ENCODE assay signal across 15 cellular contexts in the genomic region with DNA sequence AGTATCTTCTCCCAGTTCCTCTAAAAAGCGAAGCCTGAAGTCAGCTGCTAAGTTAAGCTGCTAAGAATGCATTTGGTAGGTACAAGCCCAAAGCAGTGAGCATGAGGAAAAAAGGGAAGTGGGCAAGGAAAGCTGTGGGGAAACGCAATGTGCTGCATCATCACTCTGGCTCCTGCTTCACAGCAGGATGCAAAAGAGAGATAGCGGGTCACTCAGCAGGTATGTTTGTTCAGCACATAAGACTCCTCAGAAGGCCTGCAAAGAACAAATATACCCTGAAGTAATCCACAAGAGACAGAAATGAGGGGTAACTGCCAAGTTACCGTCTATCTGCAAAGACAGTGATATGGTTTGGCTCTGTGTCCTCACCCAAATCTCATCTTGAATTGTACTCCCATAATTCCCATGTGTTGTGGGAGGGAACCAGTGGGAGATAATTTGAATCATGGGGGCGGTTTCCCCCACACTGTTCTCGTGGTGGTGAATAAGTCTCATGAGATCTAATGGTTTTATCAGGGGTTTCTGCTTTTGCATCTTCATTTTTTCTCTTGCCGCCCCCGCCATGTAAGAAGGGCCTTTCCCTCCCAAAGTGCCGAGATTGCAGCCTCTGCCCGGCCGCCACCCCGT.
DNase-seq lines count a peak whose midpoint lies in the region; ATAC-seq and TF ChIP-seq lines count a peak whose summit lies in the region.
"Had no signal": no experiment of that assay in that cellular context is flagged by ENCODE, and none has a peak within 500 bp of the region (broad histone marks: within the 10 kb centered on the region; RNA-seq: fewer than 3 reads in every experiment).

No MANE protein-coding gene starts in this region.

- peaks cover 0 to 7% of the 10 kb centered on the region in 2 donors for H3K27me3 Mint-ChIP-seq in CD8-positive, alpha-beta memory T cell
- no peaks in the 10 kb centered on the region for H3K27me3 Mint-ChIP-seq in WTC11 (ENCODE audit: low read depth)
- H3K27me3 Mint-ChIP-seq in HFFc6 (ENCODE audit: insufficient read depth), result peaks cover 5% of the 10 kb centered on the region; the same call in 1 of the 2 replicates
- no peaks in the 10 kb centered on the region for H3K27me3 Mint-ChIP-seq in stimulated activated memory B cell treated with anti-CD40 and anti-IgM and Interleukin-4, amounts not matched to agents 10 μg/mL and 1 μg/mL and 100 μg/mL, for 72 hours
- H3K27me3 Mint-ChIP-seq: stimulated activated naive CD8-positive, alpha-beta T cell treated with anti-CD3 and anti-CD28 coated beads, Interleukin-15, Interleukin-2, amounts not matched to agents 100 ng/mL and 50 ng/mL, for 24 hours had no signal

- intact Hi-C loops in left lung (cut with DNase I), result no loop called here

- peak overlapping the region; percentile 40 for H3K27ac ChIP-seq in CD8-positive, alpha-beta memory T cell (ENCODE audit: low read depth, low read length)
- H3K27ac ChIP-seq in left lung, result no peak overlapping the region
- H3K27ac ChIP-seq: colonic mucosa had no signal

- no peaks in the 10 kb centered on the region for H3K9me3 ChIP-seq in CD8-positive, alpha-beta memory T cell (ENCODE audit: low read length)
- H3K9me3 ChIP-seq in left lung, result no peaks in the 10 kb centered on the region
- H3K9me3 ChIP-seq: colonic mucosa had no signal

- no peaks in the 10 kb centered on the region for H3K4me1 Mint-ChIP-seq in CD8-positive, alpha-beta memory T cell
- H3K4me1 Mint-ChIP-seq in WTC11 (peaks cover 6% of the 10 kb centered on the region), HFFc6 (ENCODE audit: low read depth) (peaks cover 17% of the 10 kb centered on the region)
- H3K4me1 Mint-ChIP-seq in stimulated activated memory B cell treated with anti-CD40 and anti-IgM and Interleukin-4, amounts not matched to agents 10 μg/mL and 1 μg/mL and 100 μg/mL, for 72 hours, result no peaks in the 10 kb centered on the region

- peak overlapping the region in 1 of 8 donors; percentile 36 for H3K27ac Mint-ChIP-seq in CD8-positive, alpha-beta memory T cell
- H3K27ac Mint-ChIP-seq in WTC11 (no peak overlapping the region), HFFc6 (no peak overlapping the region)
- H3K27ac Mint-ChIP-seq in stimulated activated memory B cell treated with anti-CD40 and anti-IgM and Interleukin-4, amounts not matched to agents 10 μg/mL and 1 μg/mL and 100 μg/mL, for 72 hours, result no peak overlapping the region
- H3K27ac Mint-ChIP-seq: stimulated activated naive CD8-positive, alpha-beta T cell treated with anti-CD3 and anti-CD28 coated beads, Interleukin-15, Interleukin-2, amounts not matched to agents 100 ng/mL and 50 ng/mL, for 24 hours had no signal

- H3K4me3 ChIP-seq in CD8-positive, alpha-beta memory T cell (ENCODE audit: low read length), result no peak overlapping the region
- no peak overlapping the region for H3K4me3 ChIP-seq in left lung
- H3K4me3 ChIP-seq: colonic mucosa had no signal

- no peak for ATAC-seq in WTC11
- ATAC-seq in left lung, result peak; percentile 42
- ATAC-seq in stimulated activated memory B cell treated with anti-CD40 and anti-IgM and Interleukin-4, amounts not matched to agents 10 μg/mL and 1 μg/mL and 100 μg/mL, for 72 hours, result no peak

- DNase-seq in CD8-positive, alpha-beta memory T cell, result no peak
- DNase-seq in NCI-H69 (lab: John Stamatoyannopoulos, UW), result peak; percentile 37
- DNase-seq in WTC11 (ENCODE audit: low spot score), result no peak
- DNase-seq in left lung, result no peak
- no peak for DNase-seq in ecto neural progenitor cell (ENCODE audit: low spot score)
- DNase-seq in GM20000 (ENCODE audit: low spot score), result no peak
- DNase-seq in HFFc6, result no peak
- DNase-seq: activated naive CD4-positive, alpha-beta T cell treated with anti-CD3 and anti-CD28 coated beads, Interleukin-2, amount 50 U/mL, for 16 hours; colonic mucosa; EL; IMR-90; NCI-H2107; stimulated activated CD4-positive, alpha-beta T cell treated with anti-CD3 and anti-CD28 coated beads, Interleukin-4, amount 100 ng/mL, for 24 hours had no signal

- no peaks in the 10 kb centered on the region for H3K27me3 ChIP-seq in CD8-positive, alpha-beta memory T cell (ENCODE audit: insufficient read depth, low read length, poor library complexity, severe bottlenecking)
- no peaks in the 10 kb centered on the region for H3K27me3 ChIP-seq in left lung
- H3K27me3 ChIP-seq: colonic mucosa had no signal

- POLR2A ChIA-PET in CD8-positive, alpha-beta memory T cell (lab: Charles Lee), result no interaction called here
- POLR2A ChIA-PET in WTC11 (lab: Charles Lee), result no interaction called here

- no peak overlapping the region for H3K4me3 Mint-ChIP-seq in CD8-positive, alpha-beta memory T cell
- no peak overlapping the region for H3K4me3 Mint-ChIP-seq in WTC11
- no peak overlapping the region for H3K4me3 Mint-ChIP-seq in HFFc6
- H3K4me3 Mint-ChIP-seq in stimulated activated memory B cell treated with anti-CD40 and anti-IgM and Interleukin-4, amounts not matched to agents 10 μg/mL and 1 μg/mL and 100 μg/mL, for 72 hours, result no peak overlapping the region
- H3K4me3 Mint-ChIP-seq: stimulated activated naive CD8-positive, alpha-beta T cell treated with anti-CD3 and anti-CD28 coated beads, Interleukin-15, Interleukin-2, amounts not matched to agents 100 ng/mL and 50 ng/mL, for 24 hours had no signal

- TF ChIP-seq CTCF in WTC11 (IDR thresholded peaks at IDR 0.05), result no peak
- no peak for TF ChIP-seq CTCF in left lung (IDR thresholded peaks at IDR 0.05)
- TF ChIP-seq CTCF in GM20000 (IDR thresholded peaks at IDR 0.05; ENCODE audit: extremely low read depth, missing control alignments), result no peak
- TF ChIP-seq CTCF in HFFc6 (IDR thresholded peaks at IDR 0.05), result no peak

- no peaks in the 10 kb centered on the region for H3K36me3 ChIP-seq in CD8-positive, alpha-beta memory T cell (ENCODE audit: insufficient read depth, low read length)
- no peaks in the 10 kb centered on the region for H3K36me3 ChIP-seq in left lung
- H3K36me3 ChIP-seq: colonic mucosa had no signal

- no peaks in the 10 kb centered on the region for H3K4me1 ChIP-seq in CD8-positive, alpha-beta memory T cell (ENCODE audit: insufficient read depth, low read length)
- H3K4me1 ChIP-seq in left lung, result peaks cover 6 to 7% of the 10 kb centered on the region in 2 donors
- H3K4me1 ChIP-seq: colonic mucosa had no signal

- CTCF ChIA-PET in CD8-positive, alpha-beta memory T cell (lab: Charles Lee), result no interaction called here
- CTCF ChIA-PET in WTC11 (lab: Charles Lee), result no interaction called here

- no peaks in the 10 kb centered on the region for H3K9me3 Mint-ChIP-seq in CD8-positive, alpha-beta memory T cell
- no peaks in the 10 kb centered on the region for H3K9me3 Mint-ChIP-seq in WTC11
- peaks cover 7% of the 10 kb centered on the region for H3K9me3 Mint-ChIP-seq in HFFc6
- H3K9me3 Mint-ChIP-seq in stimulated activated memory B cell treated with anti-CD40 and anti-IgM and Interleukin-4, amounts not matched to agents 10 μg/mL and 1 μg/mL and 100 μg/mL, for 72 hours, result no peaks in the 10 kb centered on the region
- H3K9me3 Mint-ChIP-seq: stimulated activated naive CD8-positive, alpha-beta T cell treated with anti-CD3 and anti-CD28 coated beads, Interleukin-15, Interleukin-2, amounts not matched to agents 100 ng/mL and 50 ng/mL, for 24 hours had no signal

- no peaks in the 10 kb centered on the region for H3K36me3 Mint-ChIP-seq in CD8-positive, alpha-beta memory T cell
- H3K36me3 Mint-ChIP-seq in WTC11 (no peaks in the 10 kb centered on the region), HFFc6 (ENCODE audit: low read depth) (no peaks in the 10 kb centered on the region; the same call in 1 of the 2 replicates)
- H3K36me3 Mint-ChIP-seq in stimulated activated memory B cell treated with anti-CD40 and anti-IgM and Interleukin-4, amounts not matched to agents 10 μg/mL and 1 μg/mL and 100 μg/mL, for 72 hours, result no peaks in the 10 kb centered on the region

TF ChIP-seq in WTC11, 78 proteins besides CTCF, POLR2A, EP300 and RAD21:
- TF ChIP-seq GABPB1 (CRISPR knock-in tag; IDR thresholded peaks at IDR 0.05) (0 out of 2 replicates have a peak, but pooled peaks have one; percentile 12), ZNF671 (CRISPR knock-in tag; IDR thresholded peaks at IDR 0.05) (no peak)
